In the genomic region with DNA sequence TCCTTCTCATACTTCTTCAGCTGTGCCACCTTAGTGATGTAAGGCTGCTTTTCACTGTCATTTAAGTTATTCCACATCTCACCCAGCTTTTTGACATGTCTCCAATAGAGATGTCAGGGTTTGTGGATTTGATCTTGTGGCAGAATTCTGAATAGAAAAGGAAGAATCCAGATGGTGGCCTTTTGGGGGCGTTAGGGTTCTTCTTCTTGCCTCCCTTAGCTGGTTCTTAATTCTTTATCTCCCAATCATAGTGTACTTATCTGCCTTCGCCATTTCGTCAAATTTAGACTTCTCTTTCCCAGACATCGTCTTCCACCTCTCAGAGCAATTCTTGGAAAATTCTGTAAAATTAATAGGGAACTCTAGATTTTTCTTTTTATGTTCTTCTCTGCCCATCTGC, we compare ENCODE assay signal across 27 cellular contexts.
"Had no signal": no experiment of that assay in that cellular context is flagged by ENCODE, and none has a peak within 500 bp of the region (broad histone marks: within the 10 kb centered on the region; RNA-seq: fewer than 3 reads in every experiment).

No MANE protein-coding gene starts in this region.

- DNase-seq: activated CD4-positive, alpha-beta memory T cell treated with anti-CD3 and anti-CD28 coated beads for 36 hours; activated CD4-positive, alpha-beta T cell treated with anti-CD3 and anti-CD28 coated beads for 1 hour; activated CD4-positive, alpha-beta T cell treated with anti-CD3 and anti-CD28 coated beads, Interleukin-2, amount 10 ng/mL, durations not matched to agents 24 days and 14 days; activated CD8-positive, alpha-beta memory T cell treated with anti-CD3 and anti-CD28 coated beads for 24 hours; activated gamma-delta T cell; activated naive CD4-positive, alpha-beta T cell treated with anti-CD3 and anti-CD28 coated beads for 36 hours; activated T-cell treated with anti-CD3 and anti-CD28 coated beads, Interleukin-2, amount 50 U/mL, for 4 hours; amygdala; cerebellar nuclear complex; MG63; MV-4-11; NCI-H1092 treated with DMSO at 0.1 percent for 48 hours; NCI-H1417 treated with DMSO at 0.1 percent for 48 hours; NCI-H1694; NCI-H2029; NCI-H2107; NCI-H2171 treated with DMSO at 0.1 percent for 48 hours; NCI-H345; NCI-H510A; NCI-H526 treated with DMSO at 0.1 percent for 48 hours; NK-92 treated with Interleukin-12 subunit alpha and Interleukin-12 subunit beta, amount 100 ng/mL, for 24 hours; Peyer's patch; SHP77 treated with DMSO at 0.1 percent for 48 hours; T-helper 17 cell; T-helper 9 cell had no signal

- H3K4me1 ChIP-seq: Peyer's patch had no signal

- H3K4me3 ChIP-seq: cardiac muscle cell, MG63, Peyer's patch had no signal

- ATAC-seq: activated T-cell treated with anti-CD3 and anti-CD28 coated beads, Interleukin-2, amount 50 U/mL, for 4 hours; T-helper 17 cell had no signal

- H3K36me3 ChIP-seq: brain microvascular endothelial cell, cardiac muscle cell, MG63, Peyer's patch had no signal

- H3K9me3 ChIP-seq: MG63, Peyer's patch had no signal

- H3K27ac ChIP-seq: cardiac muscle cell, Peyer's patch had no signal

- H3K27me3 ChIP-seq: brain microvascular endothelial cell, cardiac muscle cell, MG63, Peyer's patch had no signal
